14 cellular contexts compared by ENCODE assay signal in genomic region chr2:203675086-203675485, GRCh38. TPM values are rescaled to one million over a fixed set of nuclear protein-coding genes. Genes with fewer than 3 reads are reported as not detected.
DNase-seq lines count a peak whose midpoint lies in the region.
"Had no signal": no experiment of that assay in that cellular context is flagged by ENCODE, and none has a peak within 500 bp of the region (broad histone marks: within the 10 kb centered on the region; RNA-seq: fewer than 3 reads in every experiment).

No MANE protein-coding gene starts in this region.

- peak; percentile 79 for DNase-seq in ELR (ENCODE audit: low read depth)
- DNase-seq in LHCN-M2 (ENCODE audit: low read depth), result peak; percentile 83
- peak; percentile 41 for DNase-seq in amniotic epithelial cell (ENCODE audit: low read depth)
- peak; percentile 58 for DNase-seq in myocyte (ENCODE audit: low read depth)
- DNase-seq in DMS53 treated with DMSO at 0.1 percent for 48 hours (lab: John Stamatoyannopoulos, UW; ENCODE audit: unreplicated experiment), result no peak
- no peak for DNase-seq in anterior cingulate cortex (lab: John Stamatoyannopoulos, UW)
- DNase-seq in DMS153 (lab: John Stamatoyannopoulos, UW), result no peak
- DNase-seq: CD4-positive, CD25-positive, alpha-beta regulatory T cell; DND-41; NCI-H1417; small intestine; T-helper 1 cell; trophoblast cell had no signal

RNA-seq across cellular contexts. Expression of gene CD28, which starts 31.4 kb away (rescaled TPM):
- total RNA-seq in LHCN-M2 (2014; rRNA removed) (0.52 and 0.64 TPM in 2 replicates), myocyte (0.45 and 0.57 TPM in 2 replicates)
- 0.06 TPM for polyA plus RNA-seq in LHCN-M2 (2012)
- polyA plus RNA-seq in myocyte (2012), result 0.38 TPM
- total RNA-seq: fibroblast of lung had no signal

Comparison
In these comparisons a context has a peak if more than half of its experiments do, and no peak if none do; other contexts are left out.
1. DNase-seq: peak in ELR (single experiment), LHCN-M2 (single experiment), amniotic epithelial cell (single experiment) and myocyte (single experiment); none in DMS53 treated with DMSO at 0.1 percent for 48 hours (single experiment), anterior cingulate cortex (0 of 58) and DMS153 (single experiment).